In genomic region chr6:13419826-13420225, GRCh38 we compare ENCODE assay signal across 17 cellular contexts.
DNase-seq lines count a peak whose midpoint lies in the region; ATAC-seq and TF ChIP-seq lines count a peak whose summit lies in the region.
"Had no signal": no experiment of that assay in that cellular context is flagged by ENCODE, and none has a peak within 500 bp of the region (broad histone marks: within the 10 kb centered on the region; RNA-seq: fewer than 3 reads in every experiment).

No MANE protein-coding gene starts in this region.

- H3K9me3 ChIP-seq in cardiac muscle cell (ENCODE audit: low read depth) = no peaks in the 10 kb centered on the region
- no peaks in the 10 kb centered on the region for H3K9me3 ChIP-seq in uterus
- H3K9me3 ChIP-seq in MG63 = no peaks in the 10 kb centered on the region
- H3K9me3 ChIP-seq: HAP-1 had no signal

- H3K27me3 Mint-ChIP-seq in natural killer cell (ENCODE audit: low read depth in 2 of 2) = no peaks in the 10 kb centered on the region
- peaks cover 24% of the 10 kb centered on the region for H3K27me3 Mint-ChIP-seq in progenitor cell of endocrine pancreas
- H3K27me3 Mint-ChIP-seq: activated CD8-positive, alpha-beta memory T cell treated with anti-CD3 and anti-CD28 coated beads, Interleukin-2, amount 10 ng/mL, durations not matched to agents 7 days and 5 days; IgD-negative memory B cell had no signal

- H3K27me3 ChIP-seq in cardiac muscle cell (no peaks in the 10 kb centered on the region), dorsolateral prefrontal cortex (no peaks in the 10 kb centered on the region), uterus (no peaks in the 10 kb centered on the region), MG63 (no peaks in the 10 kb centered on the region)

- no peak for TF ChIP-seq POLR2A in uterus (IDR thresholded peaks at IDR 0.05)

- no peak for DNase-seq in cardiac muscle cell (ENCODE audit: low read depth in 1 of 2, low spot score in 1 of 2)
- DNase-seq in Right ventricle myocardium superior = no peak
- no peak for DNase-seq in dorsolateral prefrontal cortex
- DNase-seq in natural killer cell = no peak
- DNase-seq in uterus = no peak
- no peak for DNase-seq in progenitor cell of endocrine pancreas (ENCODE audit: low spot score, unreplicated experiment)
- DNase-seq in MG63 = no peak
- DNase-seq: activated CD8-positive, alpha-beta memory T cell treated with anti-CD3 and anti-CD28 coated beads, Interleukin-2, amount 10 ng/mL, durations not matched to agents 7 days and 5 days; activated naive CD4-positive, alpha-beta T cell; effector CD8-positive, alpha-beta T cell; NCI-H2081; NCI-H524 treated with DMSO at 0.1 percent for 48 hours had no signal

- H3K4me3 Mint-ChIP-seq in natural killer cell (peak overlapping the region; percentile 90), progenitor cell of endocrine pancreas (ENCODE audit: low read depth) (no peak overlapping the region)
- H3K4me3 Mint-ChIP-seq: activated CD8-positive, alpha-beta memory T cell treated with anti-CD3 and anti-CD28 coated beads, Interleukin-2, amount 10 ng/mL, durations not matched to agents 7 days and 5 days had no signal

- TF ChIP-seq CTCF in cardiac muscle cell (IDR thresholded peaks at IDR 0.05; ENCODE audit: low read depth, low read length) (no peak), dorsolateral prefrontal cortex (IDR thresholded peaks at IDR 0.05 in 54 of 56, conservative IDR thresholded peaks at IDR 0.05 in 2 of 56; ENCODE audit: low read depth in 1 of 56, partially characterized antibody in 56 of 56) (no peak), natural killer cell (IDR thresholded peaks at IDR 0.05) (no peak), uterus (IDR thresholded peaks at IDR 0.05) (no peak), progenitor cell of endocrine pancreas (IDR thresholded peaks at IDR 0.05; ENCODE audit: unreplicated experiment) (no peak)

- H3K27ac Mint-ChIP-seq in natural killer cell = peak overlapping the region; percentile 92 to 98
- H3K27ac Mint-ChIP-seq in progenitor cell of endocrine pancreas = no peak overlapping the region
- H3K27ac Mint-ChIP-seq: activated CD8-positive, alpha-beta memory T cell treated with anti-CD3 and anti-CD28 coated beads, Interleukin-2, amount 10 ng/mL, durations not matched to agents 7 days and 5 days; IgD-negative memory B cell had no signal

- intact Hi-C loops in Right ventricle myocardium superior (cut with DNase I) = loop anchor here (10.0 kb wide), 2 partner anchors 65 to 115 kb away; partner anchors contain the start of gene GFOD1
- intact Hi-C loops in dorsolateral prefrontal cortex (cut with DNase I) = no loop called here
- intact Hi-C loops in natural killer cell (cut with micrococcal nuclease) = no loop called here
- intact Hi-C loops in uterus (cut with DNase I; ENCODE audit: low total_unique reads) = no loop called here

- peaks cover 87 to 88% of the 10 kb centered on the region in 2 donors for H3K4me1 Mint-ChIP-seq in natural killer cell
- peaks cover 4% of the 10 kb centered on the region for H3K4me1 Mint-ChIP-seq in progenitor cell of endocrine pancreas (ENCODE audit: low read depth)

- H3K9me3 Mint-ChIP-seq in natural killer cell (no peaks in the 10 kb centered on the region), progenitor cell of endocrine pancreas (ENCODE audit: low read depth) (no peaks in the 10 kb centered on the region)
- H3K9me3 Mint-ChIP-seq: IgD-negative memory B cell had no signal

- H3K36me3 ChIP-seq in cardiac muscle cell (no peaks in the 10 kb centered on the region), uterus (no peaks in the 10 kb centered on the region), MG63 (no peaks in the 10 kb centered on the region)
- H3K36me3 ChIP-seq: HAP-1 had no signal

- H3K4me3 ChIP-seq in cardiac muscle cell (no peak overlapping the region), dorsolateral prefrontal cortex (no peak overlapping the region), uterus (no peak overlapping the region), MG63 (no peak overlapping the region)
- H3K4me3 ChIP-seq: HAP-1 had no signal

- peaks cover 47% of the 10 kb centered on the region for H3K4me1 ChIP-seq in cardiac muscle cell (ENCODE audit: low read depth)
- peaks cover 0 to 7% of the 10 kb centered on the region in 2 donors for H3K4me1 ChIP-seq in uterus
- H3K4me1 ChIP-seq: HAP-1 had no signal

- H3K36me3 Mint-ChIP-seq in natural killer cell (no peaks in the 10 kb centered on the region), progenitor cell of endocrine pancreas (ENCODE audit: insufficient read depth) (no peaks in the 10 kb centered on the region)

- no peak for ATAC-seq in Right ventricle myocardium superior (ENCODE audit: poor library complexity)
- ATAC-seq in natural killer cell = peak in 2 of 3 donors; percentile 63 to 68
- no peak for ATAC-seq in GM18907 (IDR thresholded peaks at IDR 0.05; ENCODE audit: unreplicated experiment)
- ATAC-seq: activated CD8-positive, alpha-beta memory T cell treated with anti-CD3 and anti-CD28 coated beads, Interleukin-2, amount 10 ng/mL, durations not matched to agents 7 days and 5 days; left lobe of liver; Panc1 had no signal

- H3K27ac ChIP-seq in cardiac muscle cell = peak overlapping the region; percentile 54
- H3K27ac ChIP-seq in dorsolateral prefrontal cortex = peak overlapping the region in 55 of 59 donors; percentile 1 to 95 (median 67)
- peak overlapping the region; percentile 19 to 26 for H3K27ac ChIP-seq in uterus

Comparison
In these comparisons a context has a peak if more than half of its experiments do, and no peak if none do; other contexts are left out.
1. ATAC-seq: peak in natural killer cell (2 of 3); none in Right ventricle myocardium superior (single experiment) and GM18907 (single experiment).
2. Peak in every context shown above with its lines, with median percentiles within 50 percentile points of each other: H3K27ac ChIP-seq.